ENCODE assay signal across 1 cellular context in the genomic region with DNA sequence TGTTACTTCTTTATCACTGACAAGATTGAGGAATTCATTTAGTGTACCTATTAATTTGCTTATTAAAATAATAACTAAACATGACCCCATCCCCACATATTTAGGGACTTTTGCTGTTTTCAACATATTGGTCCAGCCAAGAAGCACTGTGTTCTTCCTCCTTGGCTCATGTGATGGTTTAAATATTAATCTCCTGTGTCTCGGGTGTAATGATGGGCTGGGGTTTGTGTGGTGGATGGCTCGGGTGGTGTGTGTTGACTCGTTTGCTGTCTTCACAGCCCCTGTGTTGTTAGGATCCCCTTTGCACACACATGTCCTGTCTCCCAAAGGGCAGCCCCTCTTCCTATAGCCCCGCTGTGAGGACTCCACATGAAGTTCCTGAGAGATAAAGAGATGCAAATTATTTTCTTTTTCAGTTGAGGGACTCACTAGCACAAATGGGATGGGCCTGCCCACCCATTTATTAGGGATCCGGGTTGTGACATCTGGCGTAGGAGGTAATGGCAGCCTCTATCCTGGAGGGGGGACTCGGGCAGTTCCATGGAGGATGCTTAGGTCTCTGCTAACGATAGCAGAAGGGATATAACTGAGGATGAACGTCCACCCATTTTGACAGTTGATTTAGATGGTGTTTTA.
TF ChIP-seq lines count a peak whose summit lies in the region.

No MANE protein-coding gene starts in this region.

TF ChIP-seq in A549, 52 proteins besides CTCF, POLR2A, EP300 and RAD21 (continued from another document):
- TF ChIP-seq, protein P1, sequence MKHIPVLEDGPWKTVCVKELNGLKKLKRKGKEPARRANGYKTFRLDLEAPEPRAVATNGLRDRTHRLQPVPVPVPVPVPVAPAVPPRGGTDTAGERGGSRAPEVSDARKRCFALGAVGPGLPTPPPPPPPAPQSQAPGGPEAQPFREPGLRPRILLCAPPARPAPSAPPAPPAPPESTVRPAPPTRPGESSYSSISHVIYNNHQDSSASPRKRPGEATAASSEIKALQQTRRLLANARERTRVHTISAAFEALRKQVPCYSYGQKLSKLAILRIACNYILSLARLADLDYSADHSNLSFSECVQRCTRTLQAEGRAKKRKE (CRISPR knock-in tag; IDR thresholded peaks at IDR 0.05; ENCODE audit: low read depth) = no peak
- TF ChIP-seq JUN (IDR thresholded peaks at IDR 0.05) = no peak
